3 cellular contexts compared by ENCODE assay signal in the genomic region with DNA sequence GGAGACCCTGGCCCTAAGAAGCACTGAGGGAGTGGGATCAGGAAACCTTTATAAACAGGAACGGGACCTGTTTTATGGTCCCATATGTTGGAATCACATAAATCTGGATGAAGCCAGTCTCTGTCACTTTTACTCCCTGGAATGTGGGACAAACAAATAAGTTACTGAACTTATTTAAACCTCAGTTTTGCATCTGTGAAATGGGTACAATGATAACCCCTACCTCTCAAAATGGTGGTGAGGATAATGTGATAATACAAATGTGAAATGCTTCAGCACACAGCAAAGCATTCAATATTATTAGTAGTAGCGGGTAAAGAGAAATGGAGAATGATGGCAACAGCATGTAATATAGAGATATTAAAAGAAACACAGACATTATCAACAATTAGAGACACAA.
TF ChIP-seq lines count a peak whose summit lies in the region.

No MANE protein-coding gene starts in this region.

TF ChIP-seq in GM23338, 12 proteins besides CTCF, POLR2A, EP300 and RAD21 (continues in another document):
- TF ChIP-seq REST (IDR thresholded peaks at IDR 0.05; ENCODE audit: unreplicated experiment) = no peak
- no peak for TF ChIP-seq ZNF114 (CRISPR knock-in tag; IDR thresholded peaks at IDR 0.05)
- no peak for TF ChIP-seq POLR2AphosphoS5 (IDR thresholded peaks at IDR 0.05; ENCODE audit: low read depth)
- no peak for TF ChIP-seq CREB1 (CRISPR knock-in tag; IDR thresholded peaks at IDR 0.05; ENCODE audit: low read depth)
- TF ChIP-seq ZNF331 (CRISPR knock-in tag; IDR thresholded peaks at IDR 0.05; ENCODE audit: low read depth) = no peak
- no peak for TF ChIP-seq EZH2 (IDR thresholded peaks at IDR 0.05; ENCODE audit: low read depth, unreplicated experiment)
- no peak for TF ChIP-seq ETS1 (IDR thresholded peaks at IDR 0.05)
- no peak for TF ChIP-seq NANOG (IDR thresholded peaks at IDR 0.05; ENCODE audit: borderline replicate concordance)
- no peak for TF ChIP-seq JUNB (IDR thresholded peaks at IDR 0.05; ENCODE audit: unreplicated experiment)
- no peak for TF ChIP-seq EZH2phosphoT487 (IDR thresholded peaks at IDR 0.05; ENCODE audit: unreplicated experiment)
- no peak for TF ChIP-seq STAT1 (IDR thresholded peaks at IDR 0.05; ENCODE audit: unreplicated experiment)

TF ChIP-seq in GM12891, 5 proteins besides CTCF, POLR2A, EP300 and RAD21 (continued from another document):
- TF ChIP-seq TAF1 (IDR thresholded peaks at IDR 0.05; ENCODE audit: low read depth, low read length) (no peak), PAX5 (IDR thresholded peaks at IDR 0.05; ENCODE audit: insufficient read depth, low read length, severe bottlenecking) (no peak), POU2F2 (IDR thresholded peaks at IDR 0.05; ENCODE audit: low read depth, low read length) (no peak), POLR2AphosphoS5 (IDR thresholded peaks at IDR 0.05; ENCODE audit: low read depth, low read length) (no peak)

TF ChIP-seq in SK-N-SH, 30 proteins besides CTCF, POLR2A, EP300 and RAD21 (continued from another document):
- TF ChIP-seq FOXJ3 (CRISPR knock-in tag; IDR thresholded peaks at IDR 0.05) = no peak
- no peak for TF ChIP-seq TAF1 (IDR thresholded peaks at IDR 0.05; ENCODE audit: borderline replicate concordance, low read depth, low read length)
- TF ChIP-seq RXRA (IDR thresholded peaks at IDR 0.05; ENCODE audit: borderline replicate concordance, low read depth) = no peak
- no peak for TF ChIP-seq RFX5 (IDR thresholded peaks at IDR 0.05; ENCODE audit: low read length)
